18 cellular contexts compared by ENCODE assay signal in the genomic region with DNA sequence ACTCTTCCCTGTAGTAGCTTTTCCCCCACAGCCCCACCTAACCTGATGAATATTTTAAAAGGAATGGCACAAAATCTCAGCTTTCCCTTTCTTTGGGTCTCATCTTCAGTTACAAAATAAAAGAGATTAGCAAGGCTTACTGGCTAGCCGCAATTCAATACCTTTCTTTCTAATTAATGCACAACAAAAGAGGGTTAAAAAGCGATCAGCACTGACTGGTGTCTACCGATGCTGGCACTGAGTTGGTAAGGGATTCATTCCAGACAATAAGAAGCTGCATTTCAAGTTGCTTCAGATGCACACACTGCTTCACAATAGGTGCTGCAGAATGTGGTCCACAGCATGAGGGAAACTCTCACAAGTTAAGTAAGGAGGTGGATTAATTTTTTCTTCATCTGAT. TPM values are rescaled to one million over a fixed set of nuclear protein-coding genes. Genes with fewer than 3 reads are reported as not detected.
DNase-seq lines count a peak whose midpoint lies in the region; ATAC-seq and TF ChIP-seq lines count a peak whose summit lies in the region.
"Had no signal": no experiment of that assay in that cellular context is flagged by ENCODE, and none has a peak within 500 bp of the region (broad histone marks: within the 10 kb centered on the region; RNA-seq: fewer than 3 reads in every experiment).

No MANE protein-coding gene starts in this region.

- peaks cover 45% of the 10 kb centered on the region for H3K4me1 Mint-ChIP-seq in brain

- ATAC-seq in heart left ventricle, result no peak
- no peak for ATAC-seq in GM19351 (IDR thresholded peaks at IDR 0.05; ENCODE audit: unreplicated experiment)
- ATAC-seq: A549, K562 had no signal

- no peaks in the 10 kb centered on the region for H3K9me3 Mint-ChIP-seq in brain
- H3K9me3 Mint-ChIP-seq: CD4-positive, alpha-beta T cell had no signal

- TF ChIP-seq POLR2A in heart left ventricle (IDR thresholded peaks at IDR 0.05), result no peak

- peak overlapping the region in 1 of 5 experiments; percentile 47 for H3K4me3 Mint-ChIP-seq in brain
- H3K4me3 Mint-ChIP-seq: CD4-positive, alpha-beta T cell had no signal

- H3K27ac ChIP-seq in iPS-20b (ENCODE audit: low read length), result no peak overlapping the region
- H3K27ac ChIP-seq in heart left ventricle, result no peak overlapping the region
- H3K27ac ChIP-seq: 22Rv1, A549, C4-2B, HL-60 had no signal

- no peaks in the 10 kb centered on the region for H3K27me3 Mint-ChIP-seq in brain
- H3K27me3 Mint-ChIP-seq: CD4-positive, alpha-beta T cell had no signal

- peak; percentile 47 for DNase-seq in NCI-H82 (lab: John Stamatoyannopoulos, UW)
- DNase-seq in NCI-H82 treated with DMSO at 0.1 percent for 48 hours (lab: John Stamatoyannopoulos, UW; ENCODE audit: unreplicated experiment), result no peak
- no peak for DNase-seq in NCI-H1105 (lab: John Stamatoyannopoulos, UW)
- DNase-seq in heart left ventricle, result no peak
- no peak for DNase-seq in COR-L47 (lab: John Stamatoyannopoulos, UW)
- DNase-seq: AML-193; Calu3; CD4-positive, alpha-beta T cell; HCEC 1CT; IMR-90 had no signal

- WGBS in heart left ventricle, 4 donors, result 87 to 92% (median 89%) methylated on average over 3 of the region's 3 CpGs

- H3K36me3 Mint-ChIP-seq in brain, result peaks cover 44% of the 10 kb centered on the region

- H3K27me3 ChIP-seq in iPS-20b (ENCODE audit: insufficient read depth, low read length) (no peaks in the 10 kb centered on the region), heart left ventricle (no peaks in the 10 kb centered on the region)

- peak overlapping the region in 3 of 5 experiments; percentile 37 to 69 (median 68) for H3K27ac Mint-ChIP-seq in brain
- H3K27ac Mint-ChIP-seq: CD4-positive, alpha-beta T cell had no signal

- H3K4me3 ChIP-seq in iPS-20b (ENCODE audit: low read length), result no peak overlapping the region; the same call in 1 of the 2 replicates
- H3K4me3 ChIP-seq in heart left ventricle, result no peak overlapping the region
- H3K4me3 ChIP-seq: A549, K562 had no signal

- intact Hi-C loops in heart left ventricle (cut with DNase I), result loop anchor here in 2 of 10 donors (10.0 kb wide), 2 partner anchors 636 to 646 kb away; no protein-coding TSS in a partner anchor

- TF ChIP-seq CTCF in brain (conservative IDR thresholded peaks at IDR 0.05), result no peak
- no peak for TF ChIP-seq CTCF in heart left ventricle (IDR thresholded peaks at IDR 0.05)

- H3K4me1 ChIP-seq in iPS-20b (ENCODE audit: insufficient read depth, low read length), result peaks cover 31% of the 10 kb centered on the region
- H3K4me1 ChIP-seq in heart left ventricle, result no peaks in the 10 kb centered on the region
- H3K4me1 ChIP-seq: A549 had no signal

- peak overlapping the region; percentile 36; the same call in 1 of the 2 replicates for H3K9ac ChIP-seq in iPS-20b (ENCODE audit: low read depth, low read length)

- peaks cover 48% of the 10 kb centered on the region for H3K36me3 ChIP-seq in iPS-20b (ENCODE audit: insufficient read depth, low read depth, low read length)
- peaks cover 0 to 100% (median 86%) of the 10 kb centered on the region in 9 donors for H3K36me3 ChIP-seq in heart left ventricle

- H3K9me3 ChIP-seq in iPS-20b (ENCODE audit: insufficient read depth, low read depth, low read length) (no peaks in the 10 kb centered on the region), heart left ventricle (no peaks in the 10 kb centered on the region)
- H3K9me3 ChIP-seq: A549 had no signal

RNA-seq across cellular contexts. Expression of gene HDHD2, which starts 41.9 kb away (rescaled TPM):
- polyA plus RNA-seq in brain (ENCODE audit: insufficient read depth, low read depth, low replicate concordance) (40.2 TPM), heart left ventricle (10 to 100 TPM; 15.8 to 28.7 TPM)
- total RNA-seq in heart left ventricle, result 10 to 100 TPM; 16.8 to 50.8 (median 40.6) TPM
